In genomic region chr6:501891-502601, GRCh38 we compare ENCODE assay signal across 10 cellular contexts.
DNase-seq lines count a peak whose midpoint lies in the region; ATAC-seq and TF ChIP-seq lines count a peak whose summit lies in the region.
"Had no signal": no experiment of that assay in that cellular context is flagged by ENCODE, and none has a peak within 500 bp of the region (broad histone marks: within the 10 kb centered on the region; RNA-seq: fewer than 3 reads in every experiment).

No MANE protein-coding gene starts in this region.

- ATAC-seq in lower lobe of right lung (no peak), GM21447 (IDR thresholded peaks at IDR 0.05; ENCODE audit: unreplicated experiment) (no peak), HG03439 (IDR thresholded peaks at IDR 0.05; ENCODE audit: unreplicated experiment) (no peak)

- peak overlapping the region; percentile 92 for H3K27ac Mint-ChIP-seq in activated CD4-positive, alpha-beta T cell treated with anti-CD3 and anti-CD28 coated beads, Interleukin-2, amount 10 ng/mL, durations not matched to agents 7 days and 5 days

- H3K27me3 ChIP-seq in lower lobe of right lung (ENCODE audit: low read depth) (no peaks in the 10 kb centered on the region), thymus (ENCODE audit: control insufficient read depth, insufficient read depth) (no peaks in the 10 kb centered on the region), sigmoid colon (no peaks in the 10 kb centered on the region)

- peaks cover 87% of the 10 kb centered on the region for H3K4me1 Mint-ChIP-seq in activated CD4-positive, alpha-beta T cell treated with anti-CD3 and anti-CD28 coated beads, Interleukin-2, amount 10 ng/mL, durations not matched to agents 7 days and 5 days

- H3K9me3 Mint-ChIP-seq in activated CD4-positive, alpha-beta T cell treated with anti-CD3 and anti-CD28 coated beads, Interleukin-2, amount 10 ng/mL, durations not matched to agents 7 days and 5 days: no peaks in the 10 kb centered on the region

- TF ChIP-seq CTCF in lower lobe of right lung (IDR thresholded peaks at IDR 0.05) (no peak), sigmoid colon (IDR thresholded peaks at IDR 0.05) (no peak)

- H3K4me1 ChIP-seq in lower lobe of right lung (peaks cover 4% of the 10 kb centered on the region), thymus (ENCODE audit: control insufficient read depth, insufficient read depth, low read length) (peaks cover 7% of the 10 kb centered on the region), sigmoid colon (no peaks in the 10 kb centered on the region)

- H3K27ac ChIP-seq in lower lobe of right lung (no peak overlapping the region), thymus (ENCODE audit: low read depth) (peak overlapping the region; percentile 5), sigmoid colon (no peak overlapping the region)
- H3K27ac ChIP-seq: 22Rv1, VCaP had no signal

- CTCF ChIA-PET in activated CD4-positive, alpha-beta T cell treated with anti-CD3 and anti-CD28 coated beads, Interleukin-2, amount 10 ng/mL, durations not matched to agents 7 days and 5 days (lab: Charles Lee): interaction anchor here (0.6 to 1.6 kb wide), 7 partner anchors 22 to 284 kb away, joined by 3 to 5 read pairs (median 3); no protein-coding TSS in a partner anchor

- DNase-seq in NCI-H748 (lab: John Stamatoyannopoulos, UW; ENCODE audit: unreplicated experiment) (peak; percentile 30), NCI-H748 treated with DMSO at 0.1 percent for 48 hours (lab: John Stamatoyannopoulos, UW) (no peak), lower lobe of right lung (no peak), sigmoid colon (no peak)
- peak; percentile 68 for DNase-seq in activated CD4-positive, alpha-beta T cell treated with anti-CD3 and anti-CD28 coated beads, Interleukin-2, amount 10 ng/mL, durations not matched to agents 7 days and 5 days

- peaks cover 33% of the 10 kb centered on the region for H3K36me3 Mint-ChIP-seq in activated CD4-positive, alpha-beta T cell treated with anti-CD3 and anti-CD28 coated beads, Interleukin-2, amount 10 ng/mL, durations not matched to agents 7 days and 5 days (ENCODE audit: low read depth)

- H3K9me3 ChIP-seq in lower lobe of right lung (no peaks in the 10 kb centered on the region), thymus (ENCODE audit: control insufficient read depth) (no peaks in the 10 kb centered on the region), sigmoid colon (no peaks in the 10 kb centered on the region)

- POLR2A ChIA-PET in activated CD4-positive, alpha-beta T cell treated with anti-CD3 and anti-CD28 coated beads, Interleukin-2, amount 10 ng/mL, durations not matched to agents 7 days and 5 days (lab: Charles Lee): interaction anchor here (1.5 kb wide), 1 partner anchor 97 kb away, joined by 4 read pairs; no protein-coding TSS in a partner anchor

- intact Hi-C loops in lower lobe of right lung (cut with DNase I) (no loop called here), sigmoid colon (cut with DNase I) (no loop called here)

- TF ChIP-seq EP300 in sigmoid colon (IDR thresholded peaks at IDR 0.05): no peak

- H3K36me3 ChIP-seq in lower lobe of right lung: peaks cover 25% of the 10 kb centered on the region
- H3K36me3 ChIP-seq in thymus (ENCODE audit: control insufficient read depth, insufficient read depth): peaks cover 8% of the 10 kb centered on the region
- H3K36me3 ChIP-seq in sigmoid colon: peaks cover 0 to 18% (median 0%) of the 10 kb centered on the region in 4 donors

- H3K4me3 ChIP-seq in lower lobe of right lung (peak overlapping the region; percentile 28), thymus (ENCODE audit: low read length) (no peak overlapping the region), sigmoid colon (no peak overlapping the region)

- H3K4me3 Mint-ChIP-seq in activated CD4-positive, alpha-beta T cell treated with anti-CD3 and anti-CD28 coated beads, Interleukin-2, amount 10 ng/mL, durations not matched to agents 7 days and 5 days: peak overlapping the region; percentile 70

- 83% methylated on average over 22 of the region's 22 CpGs for WGBS in thymus
- 66 to 68% methylated on average over 22 of the region's 22 CpGs for WGBS in sigmoid colon, 2 donors

- TF ChIP-seq POLR2A in sigmoid colon (IDR thresholded peaks at IDR 0.05): no peak

- no peaks in the 10 kb centered on the region for H3K27me3 Mint-ChIP-seq in activated CD4-positive, alpha-beta T cell treated with anti-CD3 and anti-CD28 coated beads, Interleukin-2, amount 10 ng/mL, durations not matched to agents 7 days and 5 days

Comparison
In these comparisons a context has a peak if more than half of its experiments do, and no peak if none do; other contexts are left out.
1. DNase-seq: peak in NCI-H748 (single experiment) and activated CD4-positive, alpha-beta T cell treated with anti-CD3 and anti-CD28 coated beads, Interleukin-2, amount 10 ng/mL, durations not matched to agents 7 days and 5 days (single experiment); none in NCI-H748 treated with DMSO at 0.1 percent for 48 hours (single experiment), lower lobe of right lung (single experiment) and sigmoid colon (single experiment).